ENCODE assay signal across 24 cellular contexts in genomic region chr5:60185230-60186104, GRCh38.
DNase-seq lines count a peak whose midpoint lies in the region; ATAC-seq, FAIRE-seq and TF ChIP-seq lines count a peak whose summit lies in the region.
"Had no signal": no experiment of that assay in that cellular context is flagged by ENCODE, and none has a peak within 500 bp of the region (broad histone marks: within the 10 kb centered on the region; RNA-seq: fewer than 3 reads in every experiment).

No MANE protein-coding gene starts in this region.

- 58 to 69% methylated on average over 8 of the region's 8 CpGs for WGBS in body of pancreas, 2 donors

- H3K4me3 ChIP-seq in SK-N-MC = peak overlapping the region; percentile 22
- no peak overlapping the region for H3K4me3 ChIP-seq in body of pancreas
- H3K4me3 ChIP-seq: GM23248, neural progenitor cell, PC-9, tibial artery had no signal

- no peak overlapping the region for H3K9ac ChIP-seq in SK-N-MC (ENCODE audit: insufficient read length)
- H3K9ac ChIP-seq: GM23248, neural progenitor cell had no signal

- H3K27ac ChIP-seq in SK-N-MC (no peak overlapping the region), body of pancreas (no peak overlapping the region)
- H3K27ac ChIP-seq: GM23248, neural progenitor cell, PC-9, tibial artery had no signal

- no peaks in the 10 kb centered on the region for H3K4me1 ChIP-seq in body of pancreas
- H3K4me1 ChIP-seq: neural progenitor cell, tibial artery had no signal

- H3K36me3 ChIP-seq in SK-N-MC (ENCODE audit: insufficient read depth, low read length) (no peaks in the 10 kb centered on the region), body of pancreas (replicated peaks in 1 of 2; ENCODE audit: insufficient read depth in 1 of 2, low read depth in 2 of 2) (no peaks in the 10 kb centered on the region)
- H3K36me3 ChIP-seq: neural progenitor cell had no signal

- H3K27me3 ChIP-seq in body of pancreas = no peaks in the 10 kb centered on the region
- H3K27me3 ChIP-seq: neural progenitor cell, tibial artery had no signal

- FAIRE-seq in A204.1 (lab: Jason Lieb, UNC) = peak; percentile 53
- FAIRE-seq: keratinocyte had no signal

- TF ChIP-seq POLR2A in body of pancreas (IDR thresholded peaks at IDR 0.05) = no peak

- no peak overlapping the region for H3K27ac Mint-ChIP-seq in activated naive CD4-positive, alpha-beta T cell treated with anti-CD3 and anti-CD28 coated beads, Interleukin-2, amount 10 ng/mL, durations not matched to agents 7 days and 5 days
- H3K27ac Mint-ChIP-seq: activated naive CD4-positive, alpha-beta T cell treated with anti-CD3 and anti-CD28 coated beads for 36 hours; CD4-positive, CD25-positive, alpha-beta regulatory T cell; neural progenitor cell; stimulated activated memory B cell treated with anti-CD40 and anti-IgM and Interleukin-4, amounts not matched to agents 10 μg/mL and 1 μg/mL and 100 μg/mL, for 72 hours had no signal

- no peaks in the 10 kb centered on the region for H3K9me3 ChIP-seq in SK-N-MC (ENCODE audit: low read depth, low read length)
- no peaks in the 10 kb centered on the region for H3K9me3 ChIP-seq in body of pancreas
- H3K9me3 ChIP-seq: tibial artery had no signal

- TF ChIP-seq CTCF in body of pancreas (IDR thresholded peaks at IDR 0.05) = no peak

- peak; percentile 53 for ATAC-seq in GM19035 (IDR thresholded peaks at IDR 0.05; ENCODE audit: unreplicated experiment)
- ATAC-seq in body of pancreas = no peak
- ATAC-seq: stimulated activated memory B cell treated with anti-CD40 and anti-IgM and Interleukin-4, amounts not matched to agents 10 μg/mL and 1 μg/mL and 100 μg/mL, for 72 hours had no signal

- CTCF ChIA-PET in activated naive CD4-positive, alpha-beta T cell treated with anti-CD3 and anti-CD28 coated beads, Interleukin-2, amount 10 ng/mL, durations not matched to agents 7 days and 5 days (lab: Charles Lee) = no interaction called here

- H3K27me3 Mint-ChIP-seq in activated naive CD4-positive, alpha-beta T cell treated with anti-CD3 and anti-CD28 coated beads, Interleukin-2, amount 10 ng/mL, durations not matched to agents 7 days and 5 days = no peaks in the 10 kb centered on the region
- H3K27me3 Mint-ChIP-seq: CD4-positive, CD25-positive, alpha-beta regulatory T cell; stimulated activated memory B cell treated with anti-CD40 and anti-IgM and Interleukin-4, amounts not matched to agents 10 μg/mL and 1 μg/mL and 100 μg/mL, for 72 hours had no signal

- H3K9me3 Mint-ChIP-seq in activated naive CD4-positive, alpha-beta T cell treated with anti-CD3 and anti-CD28 coated beads, Interleukin-2, amount 10 ng/mL, durations not matched to agents 7 days and 5 days = no peaks in the 10 kb centered on the region
- H3K9me3 Mint-ChIP-seq: neural progenitor cell; stimulated activated memory B cell treated with anti-CD40 and anti-IgM and Interleukin-4, amounts not matched to agents 10 μg/mL and 1 μg/mL and 100 μg/mL, for 72 hours had no signal

- no peaks in the 10 kb centered on the region for H3K4me1 Mint-ChIP-seq in activated naive CD4-positive, alpha-beta T cell treated with anti-CD3 and anti-CD28 coated beads, Interleukin-2, amount 10 ng/mL, durations not matched to agents 7 days and 5 days
- H3K4me1 Mint-ChIP-seq: CD4-positive, CD25-positive, alpha-beta regulatory T cell; neural progenitor cell; stimulated activated memory B cell treated with anti-CD40 and anti-IgM and Interleukin-4, amounts not matched to agents 10 μg/mL and 1 μg/mL and 100 μg/mL, for 72 hours had no signal

- H3K4me3 Mint-ChIP-seq in activated naive CD4-positive, alpha-beta T cell treated with anti-CD3 and anti-CD28 coated beads, Interleukin-2, amount 10 ng/mL, durations not matched to agents 7 days and 5 days = no peak overlapping the region
- H3K4me3 Mint-ChIP-seq: activated naive CD4-positive, alpha-beta T cell treated with anti-CD3 and anti-CD28 coated beads for 36 hours; CD4-positive, CD25-positive, alpha-beta regulatory T cell; neural progenitor cell; stimulated activated memory B cell treated with anti-CD40 and anti-IgM and Interleukin-4, amounts not matched to agents 10 μg/mL and 1 μg/mL and 100 μg/mL, for 72 hours had no signal

- intact Hi-C loops in body of pancreas (cut with DNase I) = no loop called here

- H3K36me3 Mint-ChIP-seq in activated naive CD4-positive, alpha-beta T cell treated with anti-CD3 and anti-CD28 coated beads, Interleukin-2, amount 10 ng/mL, durations not matched to agents 7 days and 5 days = no peaks in the 10 kb centered on the region
- H3K36me3 Mint-ChIP-seq: CD4-positive, CD25-positive, alpha-beta regulatory T cell; neural progenitor cell; stimulated activated memory B cell treated with anti-CD40 and anti-IgM and Interleukin-4, amounts not matched to agents 10 μg/mL and 1 μg/mL and 100 μg/mL, for 72 hours had no signal

- DNase-seq in SK-N-MC (ENCODE audit: low read depth, low spot score) = no peak
- peak; percentile 19 for DNase-seq in iris pigment epithelial cell (ENCODE audit: low read depth)
- DNase-seq in body of pancreas = no peak
- no peak for DNase-seq in stimulated activated CD4-positive, alpha-beta T cell treated with anti-CD3 and anti-CD28 coated beads, Interleukin-12 subunit alpha, Interleukin-12 subunit beta, amount 100 ng/mL, for 4 hours
- DNase-seq in NCI-H187 (lab: John Stamatoyannopoulos, UW) = no peak
- no peak for DNase-seq in activated naive CD4-positive, alpha-beta T cell treated with anti-CD3 and anti-CD28 coated beads, Interleukin-2, amount 10 ng/mL, durations not matched to agents 7 days and 5 days
- DNase-seq: activated CD4-positive, alpha-beta T cell treated with anti-CD3 and anti-CD28 coated beads, Interleukin-2, amount 50 U/mL, for 1 hour; activated naive CD4-positive, alpha-beta T cell treated with anti-CD3 and anti-CD28 coated beads for 36 hours; CD4-positive, CD25-positive, alpha-beta regulatory T cell; cortex of kidney; DMS53; erythroblast; GM23248; KG1; midbrain; NCI-H1092 treated with DMSO at 0.1 percent for 48 hours; NCI-H526 treated with DMSO at 0.1 percent for 48 hours; PC-9; tibial artery had no signal
